Comparison of ENCODE assay signal across 8 cellular contexts in the genomic region with DNA sequence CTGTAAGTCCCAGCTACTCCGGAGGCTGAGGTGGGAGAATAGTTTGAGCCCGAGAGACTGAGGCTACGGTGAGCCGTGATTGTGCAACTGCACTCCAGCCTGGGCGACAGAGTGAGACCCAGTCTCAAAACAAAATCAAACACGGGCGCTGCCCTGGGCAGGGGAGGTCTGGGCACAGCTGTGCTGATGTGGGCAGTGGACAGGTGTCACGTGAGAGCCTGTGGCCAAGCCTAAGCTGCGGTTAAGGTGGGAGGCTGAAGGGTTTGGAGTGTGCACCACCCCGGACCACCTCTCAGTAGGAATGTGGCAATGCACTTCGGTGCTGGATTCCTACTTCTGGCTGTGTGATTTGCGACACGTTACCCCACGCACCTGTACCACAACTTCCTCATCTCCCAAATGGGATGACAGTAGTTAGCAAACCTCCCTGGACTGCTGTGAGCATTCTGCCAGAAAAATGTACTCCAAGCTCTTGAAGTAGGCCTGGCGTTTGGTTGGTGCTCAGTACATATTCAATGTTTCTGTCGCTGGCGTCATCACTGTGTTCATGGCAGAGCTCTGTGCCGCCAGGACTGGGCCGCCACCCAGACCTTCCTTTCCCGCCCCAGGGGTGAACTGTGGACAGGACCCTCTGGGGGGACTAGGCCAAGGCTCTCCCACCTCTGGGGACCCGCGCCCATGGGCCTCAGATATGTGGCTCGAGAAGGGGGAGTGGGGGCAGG. TPM values are rescaled to one million over a fixed set of nuclear protein-coding genes. Genes with fewer than 3 reads are reported as not detected.
DNase-seq lines count a peak whose midpoint lies in the region; ATAC-seq, FAIRE-seq and TF ChIP-seq lines count a peak whose summit lies in the region.

No MANE protein-coding gene starts in this region.

- ATAC-seq in DND-41 (ENCODE audit: insufficient read depth, low read depth) (no peak), pancreas (peak; percentile 1 to 10 (median 4)), HG03432 (IDR thresholded peaks at IDR 0.05; ENCODE audit: unreplicated experiment) (no peak)

- H3K27ac ChIP-seq in DND-41 (ENCODE audit: low read length) (peak overlapping the region; percentile 83), OCI-LY3 (ENCODE audit: low read length) (no peak overlapping the region; the same call in 1 of the 2 replicates), esophagus squamous epithelium (peak overlapping the region; percentile 71 to 80 (median 78)), pancreas (peak overlapping the region in 3 of 4 donors; percentile 55 to 72 (median 55))

- H3K36me3 ChIP-seq in DND-41 (ENCODE audit: insufficient read depth, low read length) (peaks cover 7% of the 10 kb centered on the region; the same call in 1 of the 2 replicates), OCI-LY3 (replicated peaks; ENCODE audit: low read depth, low read length) (peaks cover 6% of the 10 kb centered on the region), esophagus squamous epithelium (no peaks in the 10 kb centered on the region), pancreas (no peaks in the 10 kb centered on the region)

- H4K20me1 ChIP-seq in DND-41 (ENCODE audit: insufficient read depth, low read length): no peaks in the 10 kb centered on the region
- H4K20me1 ChIP-seq in OCI-LY3 (ENCODE audit: insufficient read depth, low read length): no peaks in the 10 kb centered on the region

- 86 to 97% methylated on average over 14 to 18 of the region's 23 CpGs for WGBS in esophagus squamous epithelium, 2 donors
- 92 to 97% methylated on average over 23 of the region's 23 CpGs for WGBS in pancreas, 2 donors

- no peak for TF ChIP-seq POLR2A in esophagus squamous epithelium (IDR thresholded peaks at IDR 0.05)

- H2AFZ ChIP-seq in DND-41 (ENCODE audit: low read depth, low read length): peak overlapping the region; percentile 90
- H2AFZ ChIP-seq in OCI-LY3 (ENCODE audit: low read depth, low read length): peak overlapping the region; percentile 90

- intact Hi-C loops in esophagus squamous epithelium (cut with DNase I): no loop called here
- intact Hi-C loops in pancreas (cut with DNase I): no loop called here

- peaks cover 39% of the 10 kb centered on the region for H3K79me2 ChIP-seq in DND-41 (ENCODE audit: insufficient read depth, low read length)
- H3K79me2 ChIP-seq in OCI-LY3 (ENCODE audit: low read length): peaks cover 12% of the 10 kb centered on the region

- H3K9ac ChIP-seq in DND-41 (ENCODE audit: low read depth, low read length) (peak overlapping the region; percentile 82), OCI-LY3 (ENCODE audit: low read length) (peak overlapping the region; percentile 84)

- H3K4me3 ChIP-seq in DND-41 (ENCODE audit: low read depth in 1 of 2, low read length in 2 of 2): peak overlapping the region; percentile 40 to 75; a peak in 3 of 4 replicates
- H3K4me3 ChIP-seq in OCI-LY3 (ENCODE audit: low read length): peak overlapping the region; percentile 92
- peak overlapping the region; percentile 66 to 88 (median 68) for H3K4me3 ChIP-seq in esophagus squamous epithelium
- peak overlapping the region; percentile 55 to 91 (median 88) for H3K4me3 ChIP-seq in pancreas

- FAIRE-seq in pancreas (lab: Jason Lieb, UNC): no peak

- H3K27me3 ChIP-seq in DND-41 (ENCODE audit: insufficient read depth, low read length, poor library complexity) (no peaks in the 10 kb centered on the region), OCI-LY3 (ENCODE audit: low read depth, low read length) (no peaks in the 10 kb centered on the region; the same call in none of the 2 replicates), esophagus squamous epithelium (no peaks in the 10 kb centered on the region), pancreas (no peaks in the 10 kb centered on the region)

- DNase-seq in DND-41 (no peak), esophagus squamous epithelium (lab: John Stamatoyannopoulos, UW) (no peak), pancreas (peak in 1 of 6 donors; percentile 77), NCI-H2029 treated with DMSO at 0.1 percent for 48 hours (lab: John Stamatoyannopoulos, UW) (no peak), ACHN (no peak)
- no peak for DNase-seq in stimulated activated CD4-positive, alpha-beta T cell treated with anti-CD3 and anti-CD28 coated beads, Interleukin-4, amount 100 ng/mL, for 24 hours

- H3K4me1 ChIP-seq in DND-41 (ENCODE audit: insufficient read depth, low read length) (peaks cover 38% of the 10 kb centered on the region), OCI-LY3 (ENCODE audit: low read length) (peaks cover 18% of the 10 kb centered on the region), esophagus squamous epithelium (peaks cover 0 to 32% (median 13%) of the 10 kb centered on the region in 3 donors), pancreas (peaks cover 0 to 9% (median 8%) of the 10 kb centered on the region in 3 donors)

- H3K4me2 ChIP-seq in DND-41 (ENCODE audit: insufficient read depth, low read length) (peak overlapping the region; percentile 70), OCI-LY3 (ENCODE audit: low read length) (peak overlapping the region; percentile 90)

- H3K9me3 ChIP-seq in DND-41 (ENCODE audit: insufficient read depth, low read length, severe bottlenecking) (no peaks in the 10 kb centered on the region), OCI-LY3 (ENCODE audit: insufficient read depth, low read length) (no peaks in the 10 kb centered on the region), esophagus squamous epithelium (no peaks in the 10 kb centered on the region), pancreas (no peaks in the 10 kb centered on the region)

- in situ Hi-C loops in ACHN (cut with HindIII; ENCODE audit: low pct_ligation_motif_present, low pct_unique_long_range_greater_than_20kb, low sequenced_read_pairs): no loop called here

- TF ChIP-seq CTCF in DND-41 (IDR thresholded peaks at IDR 0.05; ENCODE audit: borderline replicate concordance, extremely low read depth, low read length, poor library complexity, severe bottlenecking) (no peak), OCI-LY3 (IDR thresholded peaks at IDR 0.05; ENCODE audit: low read depth, low read length) (no peak), esophagus squamous epithelium (IDR thresholded peaks at IDR 0.05) (no peak), pancreas (IDR thresholded peaks at IDR 0.05) (no peak)

RNA-seq across cellular contexts. Expression of gene ZNF74, which starts 0.8 kb away (rescaled TPM):
- total RNA-seq in esophagus squamous epithelium (10 to 100 TPM in 1 of 4 donors, 1 to 10 TPM in 3; 7.9 to 10.7 (median 9.2) TPM), pancreas (1 to 10 TPM; 5.0 to 9.1 (median 6.4) TPM)
- 1 to 10 TPM; 5.2 to 5.4 TPM for polyA plus RNA-seq in pancreas

RNA-seq across cellular contexts. Expression of gene SCARF2, which starts 44.5 kb away (rescaled TPM):
- total RNA-seq in esophagus squamous epithelium: 1 to 10 TPM; 1.1 to 6.9 (median 2.4) TPM
- 1 to 10 TPM; 1.1 to 5.2 (median 1.8) TPM for total RNA-seq in pancreas
- polyA plus RNA-seq in pancreas: 1 to 10 TPM; 1.2 TPM

Comparison
In these comparisons a context has a peak if more than half of its experiments do, and no peak if none do; other contexts are left out.
1. ATAC-seq: peak in pancreas (4 of 4); none in DND-41 (single experiment) and HG03432 (single experiment).
2. Peak in every context shown above with its lines, with median percentiles within 50 percentile points of each other: H3K4me3 ChIP-seq.